1 cellular context compared by ENCODE assay signal in genomic region chr1:37595440-37596181, GRCh38.
TF ChIP-seq lines count a peak whose summit lies in the region.

TSS of gene GNL2 (minus strand) at chr1:37595937. CDS start at chr1:37595822, 115 bp downstream.

TF ChIP-seq in GM12878, 131 proteins besides CTCF, POLR2A, EP300 and RAD21 (continued from another document):
- TF ChIP-seq USF1 (IDR thresholded peaks at IDR 0.05; ENCODE audit: borderline replicate concordance, extremely low read length, insufficient read depth, low read depth, low read length) (peak; percentile 90), STAT1 (conservative IDR thresholded peaks at IDR 0.05) (0 out of 2 replicates have a peak, but pooled peaks have one; percentile 35), ZSCAN29 (IDR thresholded peaks at IDR 0.05) (no peak), NRF1 (conservative IDR thresholded peaks at IDR 0.05; ENCODE audit: low read depth, low read length) (no peak), IRF3 (IDR thresholded peaks at IDR 0.05) (no peak; the same call in 1 of the 2 replicates), BCL11A (IDR thresholded peaks at IDR 0.05; ENCODE audit: low read depth, low read length) (0 out of 2 replicates have a peak, but pooled peaks have one; percentile 15), POLR2AphosphoS2 (IDR thresholded peaks at IDR 0.05; ENCODE audit: low read depth, low read length) (0 out of 2 replicates have a peak, but pooled peaks have one; percentile 49), GABPA (IDR thresholded peaks at IDR 0.05; ENCODE audit: low read depth) (peak; percentile 87), DPF2 (IDR thresholded peaks at IDR 0.05) (peak; percentile 34; the same call in 1 of the 2 replicates)
